14 cellular contexts compared by ENCODE assay signal in the genomic region with DNA sequence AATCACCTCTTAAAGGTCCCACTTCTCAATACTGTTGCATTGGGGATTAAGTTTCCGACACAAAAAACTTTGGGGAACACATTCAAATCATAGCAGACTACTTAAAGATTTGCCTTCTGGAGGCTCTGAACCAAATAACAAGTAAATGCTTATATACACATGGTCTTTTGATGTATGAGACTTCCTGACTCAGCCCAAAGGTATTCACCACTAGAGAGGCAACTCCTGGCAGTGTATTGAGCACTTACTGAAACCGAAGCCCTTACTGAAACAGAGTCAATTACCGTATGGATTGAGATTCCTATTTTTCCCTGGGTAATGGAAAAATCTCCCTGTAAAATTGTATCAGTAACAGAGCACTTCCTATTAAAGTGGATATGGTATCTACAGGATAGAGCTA. TPM values are rescaled to one million over a fixed set of nuclear protein-coding genes. Genes with fewer than 3 reads are reported as not detected.
DNase-seq lines count a peak whose midpoint lies in the region; ATAC-seq and TF ChIP-seq lines count a peak whose summit lies in the region.
"Had no signal": no experiment of that assay in that cellular context is flagged by ENCODE, and none has a peak within 500 bp of the region (broad histone marks: within the 10 kb centered on the region; RNA-seq: fewer than 3 reads in every experiment).

No MANE protein-coding gene starts in this region.

- H3K18ac ChIP-seq in mesenchymal stem cell (ENCODE audit: low read depth in 1 of 2, low read length in 2 of 2) = no peak overlapping the region

- dilution Hi-C loops in mammary epithelial cell (cut with HindIII; ENCODE audit: low sequenced_read_pairs) = no loop called here

- H2BK120ac ChIP-seq in mesenchymal stem cell (ENCODE audit: low read depth, low read length) = no peak overlapping the region

- H3K9me3 ChIP-seq in mammary epithelial cell (replicated peaks; ENCODE audit: insufficient read depth, low read length) (no peaks in the 10 kb centered on the region), mesenchymal stem cell (ENCODE audit: control insufficient read depth, low read length) (no peaks in the 10 kb centered on the region)

- no peak overlapping the region for H3K14ac ChIP-seq in mesenchymal stem cell (ENCODE audit: low read length in 2 of 2)

- H3K79me1 ChIP-seq in mesenchymal stem cell (replicated peaks; ENCODE audit: low read length, poor library complexity, severe bottlenecking) = no peaks in the 10 kb centered on the region

- no peak overlapping the region for H3K9ac ChIP-seq in mammary epithelial cell (ENCODE audit: insufficient read depth, low read length)
- H3K9ac ChIP-seq in mesenchymal stem cell (ENCODE audit: low read length) = no peak overlapping the region
- H3K9ac ChIP-seq: KMS-11, parathyroid adenoma had no signal

- H2AFZ ChIP-seq in mammary epithelial cell (ENCODE audit: low read depth, low read length) (no peak overlapping the region), mesenchymal stem cell (ENCODE audit: low read depth, low read length) (no peak overlapping the region)
- H2AFZ ChIP-seq: parathyroid adenoma had no signal

- no peak for TF ChIP-seq CTCF in mammary epithelial cell (conservative IDR thresholded peaks at IDR 0.05 in 1 of 2, IDR thresholded peaks at IDR 0.05 in 1 of 2; ENCODE audit: extremely low read depth in 1 of 2, insufficient read depth in 1 of 2, low read depth in 1 of 2, low read length in 2 of 2)

- DNase-seq in AG20443 (ENCODE audit: low spot score) (peak; percentile 11), LHCN-M2 (ENCODE audit: low read depth) (peak; percentile 39), mammary epithelial cell (peak; percentile 56), mesenchymal stem cell (peak; percentile 62), NCI-H524 (lab: John Stamatoyannopoulos, UW) (no peak), left lobe of liver (ENCODE audit: low spot score) (no peak)
- DNase-seq in stimulated activated CD8-positive, alpha-beta memory T cell treated with anti-CD3 and anti-CD28 coated beads, Interleukin-4, amount 100 ng/mL, for 48 hours = no peak
- DNase-seq: activated CD4-positive, alpha-beta T cell treated with anti-CD3 and anti-CD28 coated beads for 36 hours; stimulated activated CD4-positive, alpha-beta T cell treated with anti-CD3 and anti-CD28 coated beads, Interleukin-1b, Interleukin-23, amount 100 ng/mL, for 48 hours; SW 1271 had no signal

- H2BK15ac ChIP-seq in mesenchymal stem cell (ENCODE audit: low read depth, poor library complexity, severe bottlenecking) = no peak overlapping the region

- no peak overlapping the region for H3K4ac ChIP-seq in mesenchymal stem cell (ENCODE audit: low read depth in 1 of 2, low read length in 2 of 2)

- H3K23ac ChIP-seq in mesenchymal stem cell (ENCODE audit: low read length in 2 of 2) = no peak overlapping the region

- ATAC-seq in GM21786 (IDR thresholded peaks at IDR 0.05; ENCODE audit: unreplicated experiment) (no peak), left lobe of liver (no peak)
- ATAC-seq: activated CD4-positive, alpha-beta T cell treated with anti-CD3 and anti-CD28 coated beads for 36 hours had no signal

- H3K79me2 ChIP-seq in mammary epithelial cell (ENCODE audit: insufficient read depth, low read length) = no peaks in the 10 kb centered on the region
- H3K79me2 ChIP-seq: parathyroid adenoma had no signal

- in situ Hi-C loops in mammary epithelial cell (cut with MboI; ENCODE audit: low sequenced_read_pairs in 2 of 2) = loop anchor here in 1 of 2 donors (10.0 kb wide), 1 partner anchor 495 kb away; the partner anchor contains the start of gene XIST

- H3K27ac ChIP-seq in mammary epithelial cell (ENCODE audit: insufficient read depth, low read depth, low read length) (no peak overlapping the region), mesenchymal stem cell (ENCODE audit: low read length, poor library complexity, severe bottlenecking) (no peak overlapping the region)
- H3K27ac ChIP-seq: KMS-11, parathyroid adenoma had no signal

- H3K4me3 ChIP-seq in mammary epithelial cell (replicated peaks in 1 of 3; ENCODE audit: insufficient read depth in 1 of 3, low read depth in 2 of 3, low read length in 3 of 3) (no peak overlapping the region), mesenchymal stem cell (ENCODE audit: insufficient read depth in 1 of 2, low read depth in 1 of 2, low read length in 2 of 2) (no peak overlapping the region)

- H3K4me1 ChIP-seq in mammary epithelial cell (ENCODE audit: insufficient read depth, low read length) = no peaks in the 10 kb centered on the region
- no peaks in the 10 kb centered on the region for H3K4me1 ChIP-seq in mesenchymal stem cell (ENCODE audit: control insufficient read depth, insufficient read depth, low read depth, low read length)
- H3K4me1 ChIP-seq: parathyroid adenoma had no signal

- CTCF ChIA-PET in mammary epithelial cell (lab: Charles Lee; ENCODE audit: low non-redundant PET) = no interaction called here

- H3K4me2 ChIP-seq in mammary epithelial cell (ENCODE audit: insufficient read depth, low read depth, low read length) (no peak overlapping the region), mesenchymal stem cell (ENCODE audit: low read length, poor library complexity, severe bottlenecking) (no peak overlapping the region)
- H3K4me2 ChIP-seq: KMS-11 had no signal

- no TSS peak for BruUV-seq in mammary epithelial cell (replicated peaks; lab: Mats Ljungman, UMichigan)

- no peak overlapping the region for H2AK5ac ChIP-seq in mesenchymal stem cell (ENCODE audit: low read length, severe bottlenecking)

- no peak overlapping the region for H2BK12ac ChIP-seq in mesenchymal stem cell (ENCODE audit: low read length in 2 of 2)

- H3K36me3 ChIP-seq in mammary epithelial cell (ENCODE audit: insufficient read depth, low read length) (no peaks in the 10 kb centered on the region), mesenchymal stem cell (ENCODE audit: control insufficient read depth in 1 of 2, insufficient read depth in 2 of 2, low read depth in 1 of 2, low read length in 2 of 2) (no peaks in the 10 kb centered on the region)

- no peak overlapping the region for H4K8ac ChIP-seq in mesenchymal stem cell (ENCODE audit: low read length)

- H4K91ac ChIP-seq in mesenchymal stem cell (ENCODE audit: low read length) = no peak overlapping the region

- H3K27me3 ChIP-seq in mammary epithelial cell (ENCODE audit: insufficient read depth, low read length) = no peaks in the 10 kb centered on the region
- H3K27me3 ChIP-seq in mesenchymal stem cell (ENCODE audit: control insufficient read depth in 1 of 2, insufficient read depth in 1 of 2, low read length in 2 of 2) = peaks cover 0 to 15% of the 10 kb centered on the region in 2 experiments

- no peaks in the 10 kb centered on the region for H4K20me1 ChIP-seq in mammary epithelial cell (ENCODE audit: insufficient read depth, low read length)

- 50% methylated on average over 3 of the region's 3 CpGs for WGBS in mammary epithelial cell (ENCODE audit: low coverage, missing lambda C conversion rate)
- whole genome bisulfite sequencing in mesenchymal stem cell = no CpG with 5 or more reads among the region's 3 CpGs

- intact Hi-C loops in mammary epithelial cell (cut with micrococcal nuclease) = loop anchor here (10.0 kb wide), 1 partner anchor 335 kb away; no protein-coding TSS in a partner anchor

- no peak overlapping the region for H2BK5ac ChIP-seq in mesenchymal stem cell (ENCODE audit: low read depth, low read length, poor library complexity, severe bottlenecking)

RNA-seq across cellular contexts. Expression of gene ZCCHC13, which starts 45.4 kb away (rescaled TPM):
- total RNA-seq in LHCN-M2 (2014; rRNA removed) (not detected in 2 replicates), mammary epithelial cell (not detected), left lobe of liver (not detected)
- not detected for polyA plus RNA-seq in LHCN-M2 (2012)
- polyA plus RNA-seq in mammary epithelial cell = not detected
- not detected for polyA minus RNA-seq in mammary epithelial cell
- polyA plus RNA-seq in mesenchymal stem cell (2013, experiment 1 of 2) = not detected
- not detected for polyA plus RNA-seq in mesenchymal stem cell (2013, experiment 2 of 2)
- total RNA-seq: activated CD4-positive, alpha-beta T cell treated with anti-CD3 and anti-CD28 coated beads for 36 hours; mucosa of gallbladder had no signal

Comparison
In these comparisons a context has a peak if more than half of its experiments do, and no peak if none do; other contexts are left out.
1. DNase-seq: peak in AG20443 (single experiment), LHCN-M2 (single experiment), mammary epithelial cell (single experiment) and mesenchymal stem cell (single experiment); none in NCI-H524 (0 of 2), stimulated activated CD8-positive, alpha-beta memory T cell treated with anti-CD3 and anti-CD28 coated beads, Interleukin-4, amount 100 ng/mL, for 48 hours (single experiment) and left lobe of liver (single experiment).